Comparison of ENCODE assay signal across 13 cellular contexts in the genomic region with DNA sequence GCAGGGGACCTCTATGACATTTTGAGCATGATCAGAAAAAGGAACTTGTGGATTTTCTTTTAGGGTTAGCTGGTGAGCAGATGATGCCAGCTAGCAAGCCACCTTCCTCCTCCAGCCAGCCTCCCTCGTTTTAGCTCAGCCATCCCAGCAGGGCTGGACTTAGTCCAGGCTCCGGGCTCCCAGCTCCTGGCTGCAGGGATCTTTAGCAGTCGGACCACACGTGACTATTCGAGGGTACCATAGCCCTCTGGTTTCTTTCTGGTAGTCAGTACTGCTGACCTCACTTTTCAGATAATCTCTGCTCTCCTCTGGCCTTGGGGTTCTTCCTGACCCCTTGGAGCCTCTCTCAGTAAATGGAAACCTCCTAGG. TPM values are rescaled to one million over a fixed set of nuclear protein-coding genes. Genes with fewer than 3 reads are reported as not detected.
A peak's percentile ranks its signal among the peaks of the same experiment; 100 is the strongest.
DNase-seq lines count a peak whose midpoint lies in the region; ATAC-seq and TF ChIP-seq lines count a peak whose summit lies in the region.
"Had no signal": no experiment of that assay in that cellular context is flagged by ENCODE, and none has a peak within 500 bp of the region (broad histone marks: within the 10 kb centered on the region; RNA-seq: fewer than 3 reads in every experiment).

No MANE protein-coding gene starts in this region.

- TF ChIP-seq POLR2A in upper lobe of left lung (IDR thresholded peaks at IDR 0.05): no peak
- TF ChIP-seq POLR2A in lower leg skin (IDR thresholded peaks at IDR 0.05): no peak

- DNase-seq in Right ventricle myocardium superior (no peak), left cardiac atrium (no peak), upper lobe of left lung (no peak), lower leg skin (ENCODE audit: low spot score in 2 of 2) (no peak), AG20443 (ENCODE audit: low spot score) (no peak)
- no peak for DNase-seq in effector memory CD4-positive, alpha-beta T cell
- DNase-seq in stimulated activated CD4-positive, alpha-beta T cell treated with anti-CD3 and anti-CD28 coated beads, Interleukin-12 subunit alpha, Interleukin-12 subunit beta, amount 100 ng/mL, for 4 hours: no peak
- DNase-seq: activated CD4-positive, alpha-beta T cell treated with anti-CD3 and anti-CD28 coated beads, Interleukin-2, amount 50 U/mL, for 4 hours; mammary epithelial cell; NCI-H2029 had no signal

- H3K79me2 ChIP-seq in KMS-11 (ENCODE audit: insufficient read depth, low read depth): peaks cover 67% of the 10 kb centered on the region

- intact Hi-C loops in Right ventricle myocardium superior (cut with DNase I) (no loop called here), left cardiac atrium (cut with DNase I) (no loop called here), lower leg skin (cut with DNase I; ENCODE audit: low total_unique reads) (no loop called here)

- peak overlapping the region; percentile 97 for H3K27ac ChIP-seq in KMS-11
- peak overlapping the region; percentile 76 for H3K27ac ChIP-seq in effector memory CD4-positive, alpha-beta T cell (ENCODE audit: insufficient read depth, low read length, poor library complexity, severe bottlenecking)
- peak overlapping the region in 3 of 4 donors; percentile 35 to 61 (median 55) for H3K27ac ChIP-seq in upper lobe of left lung
- H3K27ac ChIP-seq: gastroesophageal sphincter had no signal

- peak overlapping the region; percentile 46; the same call in 1 of the 2 replicates for H2AFZ ChIP-seq in KMS-11 (ENCODE audit: low read depth)

- H3K27me3 ChIP-seq in KMS-11 (ENCODE audit: insufficient read depth, low read depth): no peaks in the 10 kb centered on the region
- H3K27me3 ChIP-seq in effector memory CD4-positive, alpha-beta T cell (replicated peaks; ENCODE audit: control insufficient read depth, insufficient read depth, low read length, poor library complexity, severe bottlenecking): no peaks in the 10 kb centered on the region
- no peaks in the 10 kb centered on the region for H3K27me3 ChIP-seq in upper lobe of left lung
- H3K27me3 ChIP-seq: breast epithelium, gastroesophageal sphincter had no signal

- 62 to 66% methylated on average over 5 of the region's 5 CpGs for WGBS in upper lobe of left lung, 2 donors
- 58 to 66% methylated on average over 5 of the region's 5 CpGs for WGBS in lower leg skin, 2 donors

- H3K36me3 ChIP-seq in KMS-11 (ENCODE audit: insufficient read depth): no peaks in the 10 kb centered on the region
- no peaks in the 10 kb centered on the region for H3K36me3 ChIP-seq in effector memory CD4-positive, alpha-beta T cell (ENCODE audit: control insufficient read depth, insufficient read depth, low read length)
- no peaks in the 10 kb centered on the region for H3K36me3 ChIP-seq in upper lobe of left lung
- H3K36me3 ChIP-seq: breast epithelium had no signal

- no peak for TF ChIP-seq CTCF in KMS-11 (conservative IDR thresholded peaks at IDR 0.05; ENCODE audit: low read depth, low read length)
- TF ChIP-seq CTCF in upper lobe of left lung (IDR thresholded peaks at IDR 0.05): no peak
- no peak for TF ChIP-seq CTCF in lower leg skin (IDR thresholded peaks at IDR 0.05)

- ATAC-seq in Right ventricle myocardium superior (ENCODE audit: poor library complexity): peak; percentile 32
- no peak for ATAC-seq in left cardiac atrium
- ATAC-seq in upper lobe of left lung (ENCODE audit: low FRiP score in 2 of 2): no peak
- ATAC-seq: gastroesophageal sphincter had no signal

- no peaks in the 10 kb centered on the region for H3K9me3 ChIP-seq in effector memory CD4-positive, alpha-beta T cell (ENCODE audit: control insufficient read depth, low read length)
- no peaks in the 10 kb centered on the region for H3K9me3 ChIP-seq in upper lobe of left lung
- H3K9me3 ChIP-seq: breast epithelium, gastroesophageal sphincter had no signal

- no peaks in the 10 kb centered on the region for H4K20me1 ChIP-seq in KMS-11 (ENCODE audit: insufficient read depth)

- H3K4me1 ChIP-seq in KMS-11 (ENCODE audit: low read depth, poor library complexity, severe bottlenecking) (peaks cover 58% of the 10 kb centered on the region), upper lobe of left lung (peaks cover 35 to 64% (median 43%) of the 10 kb centered on the region in 4 donors)
- peaks cover 93% of the 10 kb centered on the region for H3K4me1 ChIP-seq in effector memory CD4-positive, alpha-beta T cell (ENCODE audit: control insufficient read depth, insufficient read depth, low read length, poor library complexity, severe bottlenecking)

- no peak for TF ChIP-seq EP300 in upper lobe of left lung (IDR thresholded peaks at IDR 0.05)

- H3K9ac ChIP-seq in KMS-11: peak overlapping the region; percentile 68

- peak overlapping the region; percentile 66 for H3K4me3 ChIP-seq in KMS-11 (IDR thresholded peaks at IDR 0.05; ENCODE audit: insufficient read depth, low read depth, low read length)
- H3K4me3 ChIP-seq in effector memory CD4-positive, alpha-beta T cell (ENCODE audit: insufficient read depth, low read depth, low read length, poor library complexity, severe bottlenecking): peak overlapping the region; percentile 26
- H3K4me3 ChIP-seq in upper lobe of left lung: no peak overlapping the region
- H3K4me3 ChIP-seq in lower leg skin (ENCODE audit: low read depth, poor library complexity, severe bottlenecking): no peak overlapping the region
- H3K4me3 ChIP-seq: gastroesophageal sphincter had no signal

- H3K4me2 ChIP-seq in KMS-11: peak overlapping the region; percentile 97

RNA-seq across cellular contexts. Expression of gene NCK2, which starts 31.8 kb away (rescaled TPM):
- total RNA-seq in Right ventricle myocardium superior: 32.3 TPM
- total RNA-seq in left cardiac atrium: 10 to 100 TPM; 30.7 to 36.5 TPM
- 10 to 100 TPM; 29.3 to 48.6 (median 37.9) TPM for total RNA-seq in upper lobe of left lung
- total RNA-seq in lower leg skin: 10 to 100 TPM; 56.1 to 69.6 (median 58.7) TPM

Comparison
In these comparisons a context has a peak if more than half of its experiments do, and no peak if none do; other contexts are left out.
1. H3K4me3 ChIP-seq: peak in KMS-11 (single experiment) and effector memory CD4-positive, alpha-beta T cell (single experiment); none in upper lobe of left lung (0 of 4) and lower leg skin (single experiment).
2. Peak in every context shown above with its lines, with median percentiles within 50 percentile points of each other: H3K27ac ChIP-seq.